Comparison of ENCODE assay signal across 12 cellular contexts in genomic region chr11:111513240-111513605, GRCh38. TPM values are rescaled to one million over a fixed set of nuclear protein-coding genes. Genes with fewer than 3 reads are reported as not detected.
DNase-seq lines count a peak whose midpoint lies in the region; ATAC-seq and TF ChIP-seq lines count a peak whose summit lies in the region.
"Had no signal": no experiment of that assay in that cellular context is flagged by ENCODE, and none has a peak within 500 bp of the region (broad histone marks: within the 10 kb centered on the region; RNA-seq: fewer than 3 reads in every experiment).

No MANE protein-coding gene starts in this region.

- TF ChIP-seq CTCF in breast epithelium (IDR thresholded peaks at IDR 0.05) (no peak), MCF 10A (IDR thresholded peaks at IDR 0.05; ENCODE audit: unreplicated experiment) (no peak), type B pancreatic cell (conservative IDR thresholded peaks at IDR 0.05) (no peak), gastrocnemius medialis (IDR thresholded peaks at IDR 0.05 in 4 of 5, conservative IDR thresholded peaks at IDR 0.05 in 1 of 5) (no peak)

- H3K9me3 ChIP-seq in breast epithelium (no peaks in the 10 kb centered on the region), gastrocnemius medialis (no peaks in the 10 kb centered on the region), MG63 (no peaks in the 10 kb centered on the region)

- BruUV-seq in MCF 10A (replicated peaks; lab: Mats Ljungman, UMichigan) = no TSS peak

- H3K27me3 Mint-ChIP-seq in MCF 10A (ENCODE audit: insufficient read depth, unreplicated experiment) (no peaks in the 10 kb centered on the region), type B pancreatic cell (peaks cover 52% of the 10 kb centered on the region)
- H3K27me3 Mint-ChIP-seq in activated naive CD8-positive, alpha-beta T cell = peaks cover 14% of the 10 kb centered on the region

- H3K27ac Mint-ChIP-seq in MCF 10A (ENCODE audit: low read depth, unreplicated experiment) = no peak overlapping the region
- H3K27ac Mint-ChIP-seq in activated naive CD8-positive, alpha-beta T cell = no peak overlapping the region
- no peak overlapping the region for H3K27ac Mint-ChIP-seq in type B pancreatic cell

- no peak overlapping the region for H3K27ac ChIP-seq in breast epithelium
- H3K27ac ChIP-seq in gastrocnemius medialis = no peak overlapping the region
- H3K27ac ChIP-seq: C4-2B had no signal

- H3K9me3 Mint-ChIP-seq in MCF 10A (ENCODE audit: unreplicated experiment) (no peaks in the 10 kb centered on the region), type B pancreatic cell (no peaks in the 10 kb centered on the region)
- no peaks in the 10 kb centered on the region for H3K9me3 Mint-ChIP-seq in activated naive CD8-positive, alpha-beta T cell (ENCODE audit: low read depth)

- H3K36me3 ChIP-seq in breast epithelium (no peaks in the 10 kb centered on the region), gastrocnemius medialis (no peaks in the 10 kb centered on the region), MG63 (no peaks in the 10 kb centered on the region)

- POLR2A ChIA-PET in MCF 10A (lab: Yijun Ruan, JAX) = interaction anchor here (0.5 to 0.9 kb wide), 5 partner anchors 17 to 255 kb away, joined by 3 to 4 read pairs (median 3); no protein-coding TSS in a partner anchor

- H3K4me3 ChIP-seq in breast epithelium = peak overlapping the region in 2 of 3 donors; percentile 53 to 77
- H3K4me3 ChIP-seq in gastrocnemius medialis = peak overlapping the region in 2 of 4 donors; percentile 44 to 50
- no peak overlapping the region for H3K4me3 ChIP-seq in MG63
- H3K4me3 ChIP-seq: lung had no signal

- H3K4me3 Mint-ChIP-seq in MCF 10A (ENCODE audit: unreplicated experiment) (no peak overlapping the region), type B pancreatic cell (peak overlapping the region; percentile 67)
- peak overlapping the region; percentile 68 for H3K4me3 Mint-ChIP-seq in activated naive CD8-positive, alpha-beta T cell

- TF ChIP-seq POLR2A in breast epithelium (IDR thresholded peaks at IDR 0.05) (no peak), gastrocnemius medialis (IDR thresholded peaks at IDR 0.05) (no peak)

- in situ Hi-C loops in gastrocnemius medialis (cut with MboI; ENCODE audit: low sequenced_read_pairs in 4 of 4) = no loop called here

- H3K27me3 ChIP-seq in breast epithelium = peaks cover 0 to 18% of the 10 kb centered on the region in 2 donors
- H3K27me3 ChIP-seq in gastrocnemius medialis = peaks cover 29 to 40% (median 39%) of the 10 kb centered on the region in 3 donors
- H3K27me3 ChIP-seq in MG63 = no peaks in the 10 kb centered on the region

- peaks cover 0 to 7% of the 10 kb centered on the region in 2 donors for H3K4me1 ChIP-seq in breast epithelium
- H3K4me1 ChIP-seq in gastrocnemius medialis = peaks cover 0 to 4% of the 10 kb centered on the region in 2 donors

- intact Hi-C loops in breast epithelium (cut with DNase I; ENCODE audit: low total_unique reads) (no loop called here), MCF 10A (cut with micrococcal nuclease) (no loop called here), gastrocnemius medialis (cut with DNase I; ENCODE audit: low total_unique reads) (no loop called here)

- CTCF ChIA-PET in MCF 10A (lab: Yijun Ruan, JAX) = interaction anchor here (0.6 to 1.1 kb wide), 2 partner anchors 58 to 1078 kb away, joined by 3 read pairs; no protein-coding TSS in a partner anchor

- peaks cover 16% of the 10 kb centered on the region for H3K4me1 Mint-ChIP-seq in MCF 10A (ENCODE audit: insufficient read depth, unreplicated experiment)
- peaks cover 23% of the 10 kb centered on the region for H3K4me1 Mint-ChIP-seq in activated naive CD8-positive, alpha-beta T cell (ENCODE audit: low read depth)
- peaks cover 8% of the 10 kb centered on the region for H3K4me1 Mint-ChIP-seq in type B pancreatic cell (ENCODE audit: unreplicated experiment)

- ATAC-seq in gastrocnemius medialis = no peak

- DNase-seq in breast epithelium (ENCODE audit: low spot score in 2 of 2) (no peak), MCF 10A (ENCODE audit: unreplicated experiment) (no peak), kidney tubule cell (ENCODE audit: low spot score) (peak; percentile 29), type B pancreatic cell (ENCODE audit: extremely low spot score, unreplicated experiment) (no peak), gastrocnemius medialis (no peak), MG63 (no peak), NCI-H345 (lab: John Stamatoyannopoulos, UW) (no peak)
- DNase-seq: Karpas-422 had no signal

- H3K36me3 Mint-ChIP-seq in MCF 10A (ENCODE audit: insufficient read depth, unreplicated experiment) (no peaks in the 10 kb centered on the region), type B pancreatic cell (no peaks in the 10 kb centered on the region)
- peaks cover 2% of the 10 kb centered on the region for H3K36me3 Mint-ChIP-seq in activated naive CD8-positive, alpha-beta T cell

RNA-seq across cellular contexts. Expression of gene BTG4, which starts 1.0 kb away (rescaled TPM):
- total RNA-seq in breast epithelium = not detected
- not detected in 2 replicates for total RNA-seq in MCF 10A (2022)
- total RNA-seq in type B pancreatic cell (ENCODE audit: low replicate concordance) = not detected in 2 replicates
- not detected for total RNA-seq in gastrocnemius medialis
- total RNA-seq in MG63 (2014; rRNA removed; shearing (Covaris generic); ENCODE audit: low replicate concordance) = not detected in 2 replicates
- total RNA-seq: dermis microvascular lymphatic vessel endothelial cell had no signal

RNA-seq across cellular contexts. Expression of gene HOATZ, which starts 1.4 kb away (rescaled TPM):
- total RNA-seq in breast epithelium (not detected), MCF 10A (2022) (not detected in 2 replicates), type B pancreatic cell (ENCODE audit: low replicate concordance) (0.75 TPM in 1 of 2 replicates, not detected in the other), gastrocnemius medialis (not detected)
- not detected in 2 replicates for total RNA-seq in MG63 (2014; rRNA removed; shearing (Covaris generic); ENCODE audit: low replicate concordance)
- total RNA-seq: dermis microvascular lymphatic vessel endothelial cell had no signal

RNA-seq across cellular contexts. Expression of gene LAYN, which starts 27.3 kb away (rescaled TPM):
- 10 to 100 TPM in 2 of 3 donors, 1 to 10 TPM in 1; 2.1 to 21.3 (median 19.9) TPM for total RNA-seq in breast epithelium
- not detected in 2 replicates for total RNA-seq in MCF 10A (2022)
- total RNA-seq in type B pancreatic cell (ENCODE audit: low replicate concordance) = 9.2 and 17.9 TPM in 2 replicates
- 1 to 10 TPM in 1 of 4 donors, under 1 TPM in 2, not detected in 1; 0.46 to 3.7 (median 0.72) TPM for total RNA-seq in gastrocnemius medialis
- total RNA-seq in MG63 (2014; rRNA removed; shearing (Covaris generic); ENCODE audit: low replicate concordance) = 57.3 and 72.7 TPM in 2 replicates
